ENCODE assay signal across 1 cellular context in the genomic region with DNA sequence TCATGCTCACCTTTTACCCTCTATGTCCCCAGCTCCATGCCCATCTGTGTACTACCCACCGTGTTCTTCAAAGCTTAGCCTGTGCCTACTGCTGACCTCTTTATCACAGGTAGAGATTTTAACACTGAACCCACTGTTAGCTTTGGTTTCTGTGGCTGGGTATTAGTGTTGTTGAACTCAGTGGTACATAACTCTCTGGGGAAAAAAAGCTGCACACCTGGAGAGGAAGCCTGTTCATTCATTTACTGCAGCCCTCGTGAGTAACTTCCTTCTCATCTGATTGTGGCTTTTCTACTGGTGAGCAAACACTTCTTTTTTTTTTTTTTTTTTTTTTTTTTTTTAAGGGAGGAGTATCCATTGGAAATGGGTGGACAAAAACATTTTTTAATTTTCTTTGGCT.
TF ChIP-seq lines count a peak whose summit lies in the region.

No MANE protein-coding gene starts in this region.

TF ChIP-seq in GM23338, 12 proteins besides CTCF, POLR2A, EP300 and RAD21 (continued from another document):
- TF ChIP-seq, protein P1, sequence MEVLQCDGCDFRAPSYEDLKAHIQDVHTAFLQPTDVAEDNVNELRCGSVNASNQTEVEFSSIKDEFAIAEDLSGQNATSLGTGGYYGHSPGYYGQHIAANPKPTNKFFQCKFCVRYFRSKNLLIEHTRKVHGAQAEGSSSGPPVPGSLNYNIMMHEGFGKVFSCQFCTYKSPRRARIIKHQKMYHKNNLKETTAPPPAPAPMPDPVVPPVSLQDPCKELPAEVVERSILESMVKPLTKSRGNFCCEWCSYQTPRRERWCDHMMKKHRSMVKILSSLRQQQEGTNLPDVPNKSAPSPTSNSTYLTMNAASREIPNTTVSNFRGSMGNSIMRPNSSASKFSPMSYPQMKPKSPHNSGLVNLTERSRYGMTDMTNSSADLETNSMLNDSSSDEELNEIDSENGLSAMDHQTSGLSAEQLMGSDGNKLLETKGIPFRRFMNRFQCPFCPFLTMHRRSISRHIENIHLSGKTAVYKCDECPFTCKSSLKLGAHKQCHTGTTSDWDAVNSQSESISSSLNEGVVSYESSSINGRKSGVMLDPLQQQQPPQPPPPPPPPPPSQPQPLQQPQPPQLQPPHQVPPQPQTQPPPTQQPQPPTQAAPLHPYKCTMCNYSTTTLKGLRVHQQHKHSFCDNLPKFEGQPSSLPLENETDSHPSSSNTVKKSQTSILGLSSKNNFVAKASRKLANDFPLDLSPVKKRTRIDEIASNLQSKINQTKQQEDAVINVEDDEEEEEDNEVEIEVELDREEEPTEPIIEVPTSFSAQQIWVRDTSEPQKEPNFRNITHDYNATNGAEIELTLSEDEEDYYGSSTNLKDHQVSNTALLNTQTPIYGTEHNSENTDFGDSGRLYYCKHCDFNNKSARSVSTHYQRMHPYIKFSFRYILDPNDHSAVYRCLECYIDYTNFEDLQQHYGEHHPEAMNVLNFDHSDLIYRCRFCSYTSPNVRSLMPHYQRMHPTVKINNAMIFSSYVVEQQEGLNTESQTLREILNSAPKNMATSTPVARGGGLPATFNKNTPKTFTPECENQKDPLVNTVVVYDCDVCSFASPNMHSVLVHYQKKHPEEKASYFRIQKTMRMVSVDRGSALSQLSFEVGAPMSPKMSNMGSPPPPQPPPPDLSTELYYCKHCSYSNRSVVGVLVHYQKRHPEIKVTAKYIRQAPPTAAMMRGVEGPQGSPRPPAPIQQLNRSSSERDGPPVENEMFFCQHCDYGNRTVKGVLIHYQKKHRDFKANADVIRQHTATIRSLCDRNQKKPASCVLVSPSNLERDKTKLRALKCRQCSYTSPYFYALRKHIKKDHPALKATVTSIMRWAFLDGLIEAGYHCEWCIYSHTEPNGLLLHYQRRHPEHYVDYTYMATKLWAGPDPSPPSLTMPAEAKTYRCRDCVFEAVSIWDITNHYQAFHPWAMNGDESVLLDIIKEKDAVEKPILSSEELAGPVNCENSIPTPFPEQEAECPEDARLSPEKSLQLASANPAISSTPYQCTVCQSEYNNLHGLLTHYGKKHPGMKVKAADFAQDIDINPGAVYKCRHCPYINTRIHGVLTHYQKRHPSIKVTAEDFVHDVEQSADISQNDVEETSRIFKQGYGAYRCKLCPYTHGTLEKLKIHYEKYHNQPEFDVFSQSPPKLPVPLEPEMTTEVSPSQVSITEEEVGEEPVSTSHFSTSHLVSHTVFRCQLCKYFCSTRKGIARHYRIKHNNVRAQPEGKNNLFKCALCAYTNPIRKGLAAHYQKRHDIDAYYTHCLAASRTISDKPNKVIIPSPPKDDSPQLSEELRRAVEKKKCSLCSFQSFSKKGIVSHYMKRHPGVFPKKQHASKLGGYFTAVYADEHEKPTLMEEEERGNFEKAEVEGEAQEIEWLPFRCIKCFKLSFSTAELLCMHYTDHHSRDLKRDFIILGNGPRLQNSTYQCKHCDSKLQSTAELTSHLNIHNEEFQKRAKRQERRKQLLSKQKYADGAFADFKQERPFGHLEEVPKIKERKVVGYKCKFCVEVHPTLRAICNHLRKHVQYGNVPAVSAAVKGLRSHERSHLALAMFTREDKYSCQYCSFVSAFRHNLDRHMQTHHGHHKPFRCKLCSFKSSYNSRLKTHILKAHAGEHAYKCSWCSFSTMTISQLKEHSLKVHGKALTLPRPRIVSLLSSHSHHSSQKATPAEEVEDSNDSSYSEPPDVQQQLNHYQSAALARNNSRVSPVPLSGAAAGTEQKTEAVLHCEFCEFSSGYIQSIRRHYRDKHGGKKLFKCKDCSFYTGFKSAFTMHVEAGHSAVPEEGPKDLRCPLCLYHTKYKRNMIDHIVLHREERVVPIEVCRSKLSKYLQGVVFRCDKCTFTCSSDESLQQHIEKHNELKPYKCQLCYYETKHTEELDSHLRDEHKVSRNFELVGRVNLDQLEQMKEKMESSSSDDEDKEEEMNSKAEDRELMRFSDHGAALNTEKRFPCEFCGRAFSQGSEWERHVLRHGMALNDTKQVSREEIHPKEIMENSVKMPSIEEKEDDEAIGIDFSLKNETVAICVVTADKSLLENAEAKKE (CRISPR knock-in tag; IDR thresholded peaks at IDR 0.05), result no peak
- no peak for TF ChIP-seq ETS1 (IDR thresholded peaks at IDR 0.05)
- TF ChIP-seq POLR2AphosphoS5 (IDR thresholded peaks at IDR 0.05; ENCODE audit: low read depth), result no peak
- TF ChIP-seq ZNF114 (CRISPR knock-in tag; IDR thresholded peaks at IDR 0.05), result no peak
- TF ChIP-seq NANOG (IDR thresholded peaks at IDR 0.05; ENCODE audit: borderline replicate concordance), result no peak
TF ChIP-seq in GM23338: peak in this region for 0.
